1 cellular context compared by ENCODE assay signal in the genomic region with DNA sequence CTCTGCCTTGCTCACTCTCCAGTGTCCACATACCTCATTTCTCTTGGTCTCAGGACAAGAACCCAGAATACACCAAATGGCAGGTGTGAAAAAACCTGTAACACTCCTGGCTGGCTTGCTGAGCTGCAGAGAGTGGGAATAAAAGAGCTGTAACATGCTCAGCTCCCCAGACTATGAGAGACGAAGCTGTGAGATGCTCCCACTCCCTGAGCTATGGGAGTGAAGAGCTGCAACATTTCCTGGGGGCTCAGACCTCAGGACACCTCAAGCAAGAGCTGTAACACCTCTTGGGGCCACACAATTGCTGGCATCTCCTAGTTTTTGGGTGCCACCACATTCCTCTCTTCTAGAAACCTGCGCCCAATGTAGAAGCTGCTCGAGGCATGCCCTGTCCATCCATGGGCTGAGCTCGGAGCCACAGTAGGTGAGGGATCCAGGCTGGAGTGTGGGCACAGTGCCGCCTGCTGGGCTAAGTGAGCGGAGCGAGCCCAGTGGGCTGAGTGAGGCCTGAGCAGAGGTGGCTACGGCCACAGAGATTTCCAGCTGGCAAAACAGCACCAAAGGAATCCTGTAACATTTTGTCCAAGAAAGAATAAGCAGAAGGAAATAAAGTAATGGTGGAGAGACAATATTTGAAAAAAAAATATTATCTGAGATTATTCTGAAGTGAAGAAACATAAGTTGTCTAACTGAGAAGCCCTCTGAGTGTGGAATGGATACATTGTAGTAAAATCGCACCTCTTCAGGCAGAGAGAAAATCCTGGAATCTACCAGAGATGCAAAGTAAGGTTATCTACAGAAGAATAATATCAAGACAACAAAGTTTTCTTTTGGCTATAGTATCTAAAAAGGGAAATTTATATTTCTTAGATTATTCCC.
TF ChIP-seq lines count a peak whose summit lies in the region.

No MANE protein-coding gene starts in this region.

TF ChIP-seq in WTC11, 78 proteins besides CTCF, POLR2A, EP300 and RAD21 (continued from another document):
- TF ChIP-seq ZNF396 (CRISPR knock-in tag; IDR thresholded peaks at IDR 0.05; ENCODE audit: borderline replicate concordance) = peak; percentile 61; the same call in 1 of the 2 replicates
- TF ChIP-seq NFYB (CRISPR knock-in tag; conservative IDR thresholded peaks at IDR 0.05; ENCODE audit: low read depth) = no peak
- TF ChIP-seq ZNF671 (CRISPR knock-in tag; IDR thresholded peaks at IDR 0.05) = no peak
TF ChIP-seq in WTC11: peak in this region for 2.
